In genomic region chr7:139182363-139182762, GRCh38 we compare ENCODE assay signal across 23 cellular contexts. TPM values are rescaled to one million over a fixed set of nuclear protein-coding genes. Genes with fewer than 3 reads are reported as not detected.
DNase-seq lines count a peak whose midpoint lies in the region; ATAC-seq and TF ChIP-seq lines count a peak whose summit lies in the region.
"Had no signal": no experiment of that assay in that cellular context is flagged by ENCODE, and none has a peak within 500 bp of the region (broad histone marks: within the 10 kb centered on the region; RNA-seq: fewer than 3 reads in every experiment).

No MANE protein-coding gene starts in this region.

- ATAC-seq in GM19397 (IDR thresholded peaks at IDR 0.05; ENCODE audit: unreplicated experiment) (no peak), GM19035 (IDR thresholded peaks at IDR 0.05; ENCODE audit: unreplicated experiment) (no peak)
- ATAC-seq: GM12878, HCT116, HepG2 had no signal

- H3K36me3 ChIP-seq in HUES64 (ENCODE audit: insufficient read depth, low read length) (peaks cover 3% of the 10 kb centered on the region; the same call in 1 of the 2 replicates), endodermal cell (ENCODE audit: control insufficient read depth, insufficient read depth, low read length) (peaks cover 16% of the 10 kb centered on the region)

- H3K4me3 ChIP-seq in HUES64 (ENCODE audit: low read length) (peak overlapping the region; percentile 14; the same call in 1 of the 2 replicates), endodermal cell (ENCODE audit: low read length) (peak overlapping the region; percentile 26)
- H3K4me3 ChIP-seq: GM12878, PC-9 had no signal

- peak overlapping the region; percentile 66 for H3K27ac ChIP-seq in HUES64 (ENCODE audit: low read depth, low read length)
- H3K27ac ChIP-seq in endodermal cell (ENCODE audit: low read depth, low read length) = no peak overlapping the region
- H3K27ac ChIP-seq: PC-9, RWPE1 had no signal

- H3K9ac ChIP-seq in HUES64 (ENCODE audit: low read depth, low read length) (no peak overlapping the region), endodermal cell (ENCODE audit: extremely low read depth, low read length, poor library complexity, severe bottlenecking) (no peak overlapping the region)

- no peak for TF ChIP-seq CTCF in endodermal cell (conservative IDR thresholded peaks at IDR 0.05)

- H3K4me1 Mint-ChIP-seq in endodermal cell = peaks cover 34% of the 10 kb centered on the region

- H3K9me3 Mint-ChIP-seq in endodermal cell = no peaks in the 10 kb centered on the region
- H3K9me3 Mint-ChIP-seq: CD4-positive, alpha-beta T cell had no signal

- H3K27me3 Mint-ChIP-seq in endodermal cell (ENCODE audit: insufficient read depth) = no peaks in the 10 kb centered on the region
- H3K27me3 Mint-ChIP-seq: CD4-positive, alpha-beta T cell had no signal

- H3K9me3 ChIP-seq in HUES64 (ENCODE audit: insufficient read depth, low read depth, low read length) (no peaks in the 10 kb centered on the region), endodermal cell (ENCODE audit: control insufficient read depth, low read length) (no peaks in the 10 kb centered on the region)
- H3K9me3 ChIP-seq: Caco-2 had no signal

- peak overlapping the region; percentile 16 for H3K4me3 Mint-ChIP-seq in endodermal cell
- H3K4me3 Mint-ChIP-seq: CD4-positive, alpha-beta T cell had no signal

- H3K4me1 ChIP-seq in HUES64 (ENCODE audit: insufficient read depth, low read length) (peaks cover 35% of the 10 kb centered on the region), endodermal cell (ENCODE audit: control insufficient read depth, insufficient read depth, low read length) (no peaks in the 10 kb centered on the region)
- H3K4me1 ChIP-seq: Caco-2 had no signal

- H3K36me3 Mint-ChIP-seq in endodermal cell (ENCODE audit: low read depth) = peaks cover 20% of the 10 kb centered on the region

- no peaks in the 10 kb centered on the region for H3K27me3 ChIP-seq in HUES64 (ENCODE audit: insufficient read depth, low read length)
- no peaks in the 10 kb centered on the region for H3K27me3 ChIP-seq in endodermal cell (ENCODE audit: control insufficient read depth, insufficient read depth, low read length, poor library complexity, severe bottlenecking)

- 2% methylated on average over 1 of the region's 1 CpG for WGBS in HUES64
- WGBS in endodermal cell (ENCODE audit: insufficient coverage in 1 of 2, insufficient read length in 1 of 2), 2 experiments = 6 to 25% methylated on average over 1 of the region's 1 CpG

- peak overlapping the region; percentile 61 for H3K27ac Mint-ChIP-seq in endodermal cell
- H3K27ac Mint-ChIP-seq: CD4-positive, alpha-beta T cell had no signal

- DNase-seq in ELF-1 (ENCODE audit: low read depth, low spot score) (peak; percentile 7), endodermal cell (peak; percentile 48), iPS-NIHi7 (ENCODE audit: extremely low spot score) (peak; percentile 60), superior temporal gyrus (ENCODE audit: extremely low spot score) (no peak), NCI-H2196 treated with DMSO at 0.1 percent for 48 hours (lab: John Stamatoyannopoulos, UW; ENCODE audit: unreplicated experiment) (no peak)
- DNase-seq: Caco-2; CD4-positive, alpha-beta T cell; KG1; MV-4-11; NCI-H1417; NCI-H187 treated with DMSO at 0.1 percent for 48 hours; NCI-H226; NCI-H524; NCI-H82; PC-9; SIG-M5 had no signal

RNA-seq across cellular contexts. Expression of gene UBN2, which starts 48.7 kb away (rescaled TPM):
- polyA plus RNA-seq in HUES64 (2013, experiment 1 of 2) = 7.4 TPM
- 7.4 TPM for polyA plus RNA-seq in HUES64 (2013, experiment 2 of 2)
- total RNA-seq in endodermal cell = 10 to 100 TPM; 45.3 to 48.8 TPM
- polyA plus RNA-seq in endodermal cell (2013, experiment 1 of 2) = 8.1 TPM
- 9.1 TPM for polyA plus RNA-seq in endodermal cell (2013, experiment 2 of 2)

Comparison
In these comparisons a context has a peak if more than half of its experiments do, and no peak if none do; other contexts are left out.
1. DNase-seq: peak in ELF-1 (single experiment), endodermal cell (single experiment) and iPS-NIHi7 (single experiment); none in superior temporal gyrus (single experiment) and NCI-H2196 treated with DMSO at 0.1 percent for 48 hours (single experiment).